In the genomic region with DNA sequence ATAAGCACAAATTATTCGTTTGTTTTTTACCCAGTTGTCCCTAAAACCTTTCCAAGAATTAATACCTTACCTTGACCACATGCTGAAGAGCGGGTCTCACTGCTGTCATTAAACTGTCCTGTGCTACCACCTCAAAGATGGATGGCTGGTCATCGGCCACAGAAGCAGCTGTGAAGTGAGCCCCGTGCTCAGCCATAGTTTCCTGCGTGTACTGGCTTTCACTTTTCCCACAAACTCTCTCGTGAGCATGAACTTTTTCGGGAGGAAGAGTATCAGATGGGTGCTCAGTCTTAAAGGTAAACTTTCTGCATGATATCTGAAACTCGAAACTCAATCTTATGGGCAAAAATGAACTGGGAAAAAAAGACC, we compare ENCODE assay signal across 8 cellular contexts.
A peak's percentile ranks its signal among the peaks of the same experiment; 100 is the strongest.
DNase-seq lines count a peak whose midpoint lies in the region; ATAC-seq, FAIRE-seq and TF ChIP-seq lines count a peak whose summit lies in the region.

No MANE protein-coding gene starts in this region.

- H3K4me3 ChIP-seq in RWPE2 (ENCODE audit: severe bottlenecking) (peak overlapping the region; percentile 67), epithelial cell of esophagus (ENCODE audit: low read length) (peak overlapping the region; percentile 87)

- DNase-seq in RWPE2 (ENCODE audit: low spot score) (no peak), epithelial cell of esophagus (ENCODE audit: low read depth) (no peak), cerebellar nuclear complex (lab: John Stamatoyannopoulos, UW) (no peak), HTR-8/SVneo (ENCODE audit: insufficient read length, low spot score) (no peak), UCSD-AML1 (lab: John Stamatoyannopoulos, UW; ENCODE audit: unreplicated experiment) (no peak), hippocampal formation (lab: John Stamatoyannopoulos, UW) (no peak)

- peak overlapping the region; percentile 55 for H3K27ac ChIP-seq in RWPE2 (ENCODE audit: poor library complexity, severe bottlenecking)

- H3K27me3 ChIP-seq in RWPE2 (ENCODE audit: insufficient read depth, poor library complexity, severe bottlenecking): no peaks in the 10 kb centered on the region

- peaks cover 9% of the 10 kb centered on the region for H3K36me3 Mint-ChIP-seq in nephron (ENCODE audit: low read depth)

- peak; percentile 10 for ATAC-seq in GM21528 (IDR thresholded peaks at IDR 0.05; ENCODE audit: low FRiP score, unreplicated experiment)
- ATAC-seq in RWPE2 (ENCODE audit: low read depth): no peak

- H3K4me1 ChIP-seq in RWPE2 (ENCODE audit: insufficient read depth, poor library complexity, severe bottlenecking): no peaks in the 10 kb centered on the region

- peak overlapping the region; percentile 98 to 99 (median 99) for H3K27ac Mint-ChIP-seq in nephron

- H3K27me3 Mint-ChIP-seq in nephron (ENCODE audit: low read depth): no peaks in the 10 kb centered on the region

- no peak for TF ChIP-seq CTCF in RWPE2 (IDR thresholded peaks at IDR 0.05; ENCODE audit: poor library complexity, severe bottlenecking)
- no peak for TF ChIP-seq CTCF in epithelial cell of esophagus (IDR thresholded peaks at IDR 0.05; ENCODE audit: insufficient read depth, low read depth, low read length, missing control alignments)
- no peak for TF ChIP-seq CTCF in nephron (IDR thresholded peaks at IDR 0.05; ENCODE audit: unreplicated experiment in 3 of 3)

- FAIRE-seq in HTR-8/SVneo (lab: Jason Lieb, UNC): no peak

- no peaks in the 10 kb centered on the region for H3K9me3 Mint-ChIP-seq in nephron

- H3K36me3 ChIP-seq in RWPE2 (ENCODE audit: low read depth): peaks cover 27% of the 10 kb centered on the region

- H3K4me3 Mint-ChIP-seq in nephron: peak overlapping the region; percentile 90 to 97 (median 95)

- no peaks in the 10 kb centered on the region for H3K9me3 ChIP-seq in RWPE2 (ENCODE audit: severe bottlenecking)

- H3K4me1 Mint-ChIP-seq in nephron: peaks cover 23% of the 10 kb centered on the region
